In the genomic region with DNA sequence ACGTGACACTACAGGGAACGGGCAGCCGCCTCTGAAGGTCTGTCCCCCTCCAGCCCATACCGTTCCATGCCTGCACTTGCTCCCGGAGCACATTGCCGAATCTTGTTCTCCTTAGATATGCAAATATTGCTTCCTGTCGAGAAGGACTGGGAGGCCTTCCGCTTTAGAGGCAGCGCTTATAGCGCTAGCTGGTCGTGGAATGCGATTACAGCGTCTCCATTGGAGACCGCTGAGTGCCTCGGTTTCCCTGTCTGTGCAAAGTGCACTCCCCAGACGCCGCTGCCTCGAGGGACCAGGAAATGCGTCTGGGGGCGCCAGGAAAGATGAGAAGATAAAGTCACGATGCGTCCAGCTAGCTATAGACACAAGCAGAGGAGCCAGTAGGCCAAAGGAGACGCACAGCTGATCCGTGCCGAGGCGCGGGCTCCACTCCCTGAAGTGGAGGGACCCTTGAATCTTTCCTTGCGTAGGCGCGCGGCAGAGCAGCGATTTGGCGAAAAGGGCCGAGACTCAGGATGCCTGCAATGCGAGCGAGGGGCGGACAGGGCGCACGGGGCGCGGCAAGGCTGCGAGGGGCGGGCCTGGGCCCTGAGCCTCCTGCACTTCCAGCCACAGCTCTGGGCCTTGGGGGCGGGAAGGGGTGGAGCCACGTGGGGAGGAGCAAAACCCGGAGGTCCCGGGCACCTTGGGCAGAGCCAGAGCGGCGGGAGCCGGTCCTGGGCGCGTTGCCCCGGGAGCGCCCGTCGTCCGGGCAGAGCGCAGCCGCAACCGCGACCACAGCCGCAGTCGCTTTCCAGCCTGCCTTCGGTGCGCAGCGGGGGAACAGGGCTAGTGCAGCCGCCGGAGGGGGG, we compare ENCODE assay signal across 8 cellular contexts. TPM values are rescaled to one million over a fixed set of nuclear protein-coding genes. Genes with fewer than 3 reads are reported as not detected.
DNase-seq lines count a peak whose midpoint lies in the region; ATAC-seq, FAIRE-seq and TF ChIP-seq lines count a peak whose summit lies in the region.

A gene (plus strand): TSS at position 692 of the 851 bp plus-strand sequence. CDS start 261 bp downstream, outside the sequence.

- 96% methylated on average over 59 of the region's 68 CpGs for WGBS in HepG2 (ENCODE audit: low lambda C conversion rate)
- 13 to 17% methylated on average over 22 to 34 of the region's 68 CpGs for WGBS in thyroid gland, 2 donors

- H3K27ac Mint-ChIP-seq in dendritic cell treated with granulocyte-macrophage colony-stimulating factor and Interleukin-4, amounts not matched to agents 40 ng/mL and 50 ng/mL, for 4 days, result no peak within 1 kb of the TSS

- no peaks in the 10 kb centered on the region for H3K36me3 Mint-ChIP-seq in dendritic cell treated with granulocyte-macrophage colony-stimulating factor and Interleukin-4, amounts not matched to agents 40 ng/mL and 50 ng/mL, for 4 days (ENCODE audit: low read depth)

- CTCF ChIA-PET in HepG2 (lab: Yijun Ruan, JAX; ENCODE audit: low intra/inter-chr PET ratio, low total read pairs), result no interaction called here

- H3K4me3 ChIP-seq in HepG2 (replicated peaks in 1 of 3; ENCODE audit: insufficient read depth in 1 of 3, low read depth in 2 of 3, low read length in 3 of 3), result no peak within 1 kb of the TSS
- peak within 1 kb of the TSS in 2 of 3 donors; percentile 10 to 28 for H3K4me3 ChIP-seq in thyroid gland (replicated peaks in 1 of 3)

- H3K27me3 Mint-ChIP-seq in dendritic cell treated with granulocyte-macrophage colony-stimulating factor and Interleukin-4, amounts not matched to agents 40 ng/mL and 50 ng/mL, for 4 days, result peaks cover 72% of the 10 kb centered on the region

- H3K9me3 ChIP-seq in HepG2 (ENCODE audit: low read length) (no peaks in the 10 kb centered on the region), thyroid gland (no peaks in the 10 kb centered on the region)

- H2AFZ ChIP-seq in HepG2 (ENCODE audit: low read length), result no peak within 1 kb of the TSS

- H3K27me3 ChIP-seq in HepG2 (ENCODE audit: control insufficient read depth in 1 of 2, insufficient read depth in 2 of 2, low read length in 2 of 2) (no peaks in the 10 kb centered on the region), thyroid gland (no peaks in the 10 kb centered on the region)

- DNase-seq in ACHN (peak; percentile 88), NCI-H526 treated with DMSO at 0.1 percent for 48 hours (lab: John Stamatoyannopoulos, UW) (peak; percentile 86), HepG2 (ENCODE audit: low spot score) (no peak), thyroid gland (peak; percentile 79 to 80)

- no peaks in the 10 kb centered on the region for H3K36me3 ChIP-seq in HepG2 (replicated peaks in 1 of 2; ENCODE audit: control insufficient read depth in 1 of 2, insufficient read depth in 2 of 2, low read length in 2 of 2)
- no peaks in the 10 kb centered on the region for H3K36me3 ChIP-seq in thyroid gland

- peak within 1 kb of the TSS; percentile 17 for H3K4me3 Mint-ChIP-seq in dendritic cell treated with granulocyte-macrophage colony-stimulating factor and Interleukin-4, amounts not matched to agents 40 ng/mL and 50 ng/mL, for 4 days

- TF ChIP-seq CTCF in HepG2 (CRISPR knock-in tag; IDR thresholded peaks at IDR 0.05) (no peak), thyroid gland (IDR thresholded peaks at IDR 0.05) (no peak)

- H3K4me2 ChIP-seq in HepG2 (ENCODE audit: low read depth, low read length), result peak within 1 kb of the TSS; percentile 60

- in situ Hi-C loops in ACHN (cut with HindIII; ENCODE audit: low pct_ligation_motif_present, low pct_unique_long_range_greater_than_20kb, low sequenced_read_pairs) (no loop called here), HepG2 (cut with HindIII; ENCODE audit: extremely low pct_ligation_motif_present, low pct_unique_long_range_greater_than_20kb) (no loop called here)

- no peaks in the 10 kb centered on the region for H4K20me1 ChIP-seq in HepG2 (ENCODE audit: insufficient read depth, low read length)

- no peak for TF ChIP-seq POLR2A in HepG2 (IDR thresholded peaks at IDR 0.05; ENCODE audit: insufficient read depth in 1 of 2, low read depth in 2 of 2, low read length in 2 of 2)
- peak in 1 of 2 donors; percentile 82 for TF ChIP-seq POLR2A in thyroid gland (IDR thresholded peaks at IDR 0.05)

- H3K4me1 ChIP-seq in HepG2 (ENCODE audit: insufficient read depth, low read length), result peaks cover 61% of the 10 kb centered on the region
- peaks cover 21 to 22% of the 10 kb centered on the region in 2 donors for H3K4me1 ChIP-seq in thyroid gland

- TF ChIP-seq EP300 in HepG2 (IDR thresholded peaks at IDR 0.05; ENCODE audit: low read depth in 2 of 2, low read length in 2 of 2), result no peak
- TF ChIP-seq EP300 in HepG2 (CRISPR knock-in tag; IDR thresholded peaks at IDR 0.05; ENCODE audit: borderline replicate concordance), result no peak

- H3K9ac ChIP-seq in HepG2 (ENCODE audit: insufficient read depth, low read depth, low read length), result no peak within 1 kb of the TSS

- POLR2A ChIA-PET in HepG2 (lab: Yijun Ruan, JAX), result interaction anchor here (1.2 to 1.7 kb wide), 2 partner anchors 29 to 132 kb away, joined by 3 to 6 read pairs; no protein-coding TSS in a partner anchor

- intact Hi-C loops in dendritic cell treated with granulocyte-macrophage colony-stimulating factor and Interleukin-4, amounts not matched to agents 40 ng/mL and 50 ng/mL, for 4 days (cut with micrococcal nuclease), result no loop called here
- intact Hi-C loops in HepG2 (cut with micrococcal nuclease; ENCODE audit: unreplicated experiment), result no loop called here
- intact Hi-C loops in thyroid gland (cut with DNase I), result no loop called here

- no peak for TF ChIP-seq RAD21 in HepG2 (CRISPR knock-in tag; IDR thresholded peaks at IDR 0.05)

- H3K27ac ChIP-seq in HepG2 (ENCODE audit: extremely low read length, insufficient read depth, low read length), result peak within 1 kb of the TSS; percentile 41
- no peak within 1 kb of the TSS for H3K27ac ChIP-seq in thyroid gland

- H3K79me2 ChIP-seq in HepG2 (ENCODE audit: insufficient read depth, low read length), result no peaks in the 10 kb centered on the region

- no TSS peak for BruUV-seq in HepG2 (replicated peaks; lab: Mats Ljungman, UMichigan)

- peaks cover 7% of the 10 kb centered on the region for H3K4me1 Mint-ChIP-seq in dendritic cell treated with granulocyte-macrophage colony-stimulating factor and Interleukin-4, amounts not matched to agents 40 ng/mL and 50 ng/mL, for 4 days (ENCODE audit: low read depth)

- no peaks in the 10 kb centered on the region for H3K9me3 Mint-ChIP-seq in dendritic cell treated with granulocyte-macrophage colony-stimulating factor and Interleukin-4, amounts not matched to agents 40 ng/mL and 50 ng/mL, for 4 days

- no peak for FAIRE-seq in HepG2 (lab: Jason Lieb, UNC)

- ATAC-seq in GM19324 (IDR thresholded peaks at IDR 0.05; ENCODE audit: low FRiP score, unreplicated experiment) (peak; percentile 86), HepG2 (peak; percentile 12), GM19397 (IDR thresholded peaks at IDR 0.05; ENCODE audit: unreplicated experiment) (no peak), HG03469 (IDR thresholded peaks at IDR 0.05; ENCODE audit: unreplicated experiment) (no peak)

TF ChIP-seq in HepG2, 621 proteins besides CTCF, POLR2A, EP300 and RAD21 (continues in another document):
- TF ChIP-seq HNRNPLL (IDR thresholded peaks at IDR 0.05; ENCODE audit: low read depth, low read length, poor library complexity, severe bottlenecking) (peak; percentile 29), ZNF773 (CRISPR knock-in tag; IDR thresholded peaks at IDR 0.05; ENCODE audit: borderline replicate concordance) (no peak)
- TF ChIP-seq, protein P1, sequence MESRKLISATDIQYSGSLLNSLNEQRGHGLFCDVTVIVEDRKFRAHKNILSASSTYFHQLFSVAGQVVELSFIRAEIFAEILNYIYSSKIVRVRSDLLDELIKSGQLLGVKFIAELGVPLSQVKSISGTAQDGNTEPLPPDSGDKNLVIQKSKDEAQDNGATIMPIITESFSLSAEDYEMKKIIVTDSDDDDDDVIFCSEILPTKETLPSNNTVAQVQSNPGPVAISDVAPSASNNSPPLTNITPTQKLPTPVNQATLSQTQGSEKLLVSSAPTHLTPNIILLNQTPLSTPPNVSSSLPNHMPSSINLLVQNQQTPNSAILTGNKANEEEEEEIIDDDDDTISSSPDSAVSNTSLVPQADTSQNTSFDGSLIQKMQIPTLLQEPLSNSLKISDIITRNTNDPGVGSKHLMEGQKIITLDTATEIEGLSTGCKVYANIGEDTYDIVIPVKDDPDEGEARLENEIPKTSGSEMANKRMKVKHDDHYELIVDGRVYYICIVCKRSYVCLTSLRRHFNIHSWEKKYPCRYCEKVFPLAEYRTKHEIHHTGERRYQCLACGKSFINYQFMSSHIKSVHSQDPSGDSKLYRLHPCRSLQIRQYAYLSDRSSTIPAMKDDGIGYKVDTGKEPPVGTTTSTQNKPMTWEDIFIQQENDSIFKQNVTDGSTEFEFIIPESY (CRISPR knock-in tag; IDR thresholded peaks at IDR 0.05), result peak; percentile 83

RNA-seq across cellular contexts. Expression of the gene that starts here (rescaled TPM):
- total RNA-seq in HepG2 (2016; rRNA removed; fragmentation: Illumina TruSeq; extraction: Trizol) (not detected in 2 replicates), thyroid gland (1 to 10 TPM in 1 of 4 donors, under 1 TPM in 2, not detected in 1; 0.24 to 2.2 (median 0.54) TPM)
- not detected in 2 replicates for total RNA-seq in HepG2 (2016; cell fraction: cytosol; rRNA removed; fragmentation: Illumina TruSeq; extraction: Trizol; ENCODE audit: low read depth)
- total RNA-seq in HepG2 (2016; cell fraction: insoluble cytoplasmic fraction; rRNA removed; fragmentation: Illumina TruSeq; extraction: Trizol), result not detected in 2 replicates
- not detected in 2 replicates for total RNA-seq in HepG2 (2016; cell fraction: membrane; rRNA removed; fragmentation: Illumina TruSeq; extraction: Trizol)
- total RNA-seq in HepG2 (2016; cell fraction: nucleus; rRNA removed; fragmentation: Illumina TruSeq; extraction: Trizol), result not detected in 2 replicates
- polyA plus RNA-seq in HepG2 (2011; rRNA removed), result not detected in 2 replicates
- polyA plus RNA-seq in HepG2 (2011; cell fraction: cytosol; rRNA removed), result not detected in 2 replicates
- not detected in 2 replicates for polyA plus RNA-seq in HepG2 (2011; cell fraction: nucleus; rRNA removed)
- not detected in 2 replicates for polyA plus RNA-seq in HepG2 (2012)
- polyA plus RNA-seq in HepG2 (2016; cell fraction: cytosol; fragmentation: Illumina TruSeq; extraction: Trizol; ENCODE audit: low read depth), result not detected in 2 replicates
- polyA plus RNA-seq in HepG2 (2016; cell fraction: insoluble cytoplasmic fraction; fragmentation: Illumina TruSeq; extraction: Trizol; ENCODE audit: low read depth), result not detected in 2 replicates
- polyA plus RNA-seq in HepG2 (2016; cell fraction: membrane; fragmentation: Illumina TruSeq; extraction: Trizol; ENCODE audit: low read depth), result not detected in 2 replicates
- not detected in 2 replicates for polyA plus RNA-seq in HepG2 (2016; cell fraction: nucleus; fragmentation: Illumina TruSeq; extraction: Trizol; ENCODE audit: insufficient read depth, low read depth)
- not detected in 2 replicates for polyA minus RNA-seq in HepG2 (2011; rRNA and poly(A)+ RNA removed; ENCODE audit: low replicate concordance)
- polyA minus RNA-seq in HepG2 (2011; cell fraction: cytosol; rRNA and poly(A)+ RNA removed), result not detected in 2 replicates
- not detected in 2 replicates for polyA minus RNA-seq in HepG2 (2011; cell fraction: nucleus; rRNA and poly(A)+ RNA removed)

Comparison
In these comparisons a context has a peak if more than half of its experiments do, and no peak if none do; other contexts are left out.
1. Peak in ATAC-seq, H3K27ac ChIP-seq and H3K4me2 ChIP-seq in HepG2; RNA of the gene not detected or under 1 TPM.
2. H3K4me3 ChIP-seq: peak in thyroid gland (2 of 3); none in HepG2 (0 of 3).